In genomic region chr3:149626671-149627070, GRCh38 we compare ENCODE assay signal across 28 cellular contexts. TPM values are rescaled to one million over a fixed set of nuclear protein-coding genes. Genes with fewer than 3 reads are reported as not detected.
"Had no signal": no experiment of that assay in that cellular context is flagged by ENCODE, and none has a peak within 500 bp of the region (broad histone marks: within the 10 kb centered on the region; RNA-seq: fewer than 3 reads in every experiment).

No MANE protein-coding gene starts in this region.

- H3K36me3 ChIP-seq: cardiac muscle cell, colonic mucosa, transverse colon, uterus had no signal

- H3K4me1 Mint-ChIP-seq: activated B cell treated with CpG ODN at 0.5 μM for 24 hours had no signal

- FAIRE-seq: endometrium had no signal

- H3K4me3 ChIP-seq: cardiac muscle cell, colonic mucosa, psoas muscle, transverse colon, uterus had no signal

- H3K36me3 Mint-ChIP-seq: activated naive CD4-positive, alpha-beta T cell treated with anti-CD3 and anti-CD28 coated beads, Interleukin-2, amount 50 U/mL, for 72 hours; immature natural killer cell; naive thymus-derived CD4-positive, alpha-beta T cell had no signal

- H3K9ac ChIP-seq: parathyroid adenoma had no signal

- H3K27ac ChIP-seq: cardiac muscle cell, colonic mucosa, parathyroid adenoma, psoas muscle, transverse colon, uterus had no signal

- ATAC-seq: activated CD8-positive, alpha-beta T cell treated with anti-CD3 and anti-CD28 coated beads for 36 hours; naive thymus-derived CD4-positive, alpha-beta T cell; psoas muscle had no signal

- H3K27me3 ChIP-seq: cardiac muscle cell, colonic mucosa, uterus had no signal

- H3K4me3 Mint-ChIP-seq: activated B cell treated with CpG ODN at 0.5 μM for 24 hours; activated CD8-positive, alpha-beta T cell treated with anti-CD3 and anti-CD28 coated beads for 36 hours; immature natural killer cell; naive thymus-derived CD4-positive, alpha-beta T cell; neural crest cell; T-helper 2 cell treated with Interferon-gamma antibody and Interleukin-4, amounts not matched to agents 5 μg/mL and 100 μg/mL, for 36 hours had no signal

- H2AFZ ChIP-seq: parathyroid adenoma had no signal

- H3K9me3 Mint-ChIP-seq: activated B cell treated with CpG ODN at 0.5 μM for 24 hours; activated CD8-positive, alpha-beta T cell treated with anti-CD3 and anti-CD28 coated beads for 36 hours; activated naive CD4-positive, alpha-beta T cell treated with anti-CD3 and anti-CD28 coated beads, Interleukin-2, amount 50 U/mL, for 72 hours; activated T-helper 2 cell treated with anti-CD3 and anti-CD28 coated beads, Interferon-gamma antibody, Interleukin-2, Interleukin-4, amounts not matched to agents 10 μg/mL and 5 μg/mL and 100 μg/mL, durations not matched to agents 14 hours and 24 hours and 36 hours; immature natural killer cell; T-helper 2 cell treated with Interferon-gamma antibody and Interleukin-4, amounts not matched to agents 5 μg/mL and 100 μg/mL, for 36 hours had no signal

- DNase-seq: activated B cell treated with CpG ODN at 0.5 μM for 24 hours; activated CD4-positive, alpha-beta T cell treated with anti-CD3 and anti-CD28 coated beads, Interleukin-2, amount 50 U/mL, for 1 hour; activated CD8-positive, alpha-beta T cell treated with anti-CD3 and anti-CD28 coated beads for 36 hours; activated naive CD4-positive, alpha-beta T cell; activated T-cell treated with anti-CD3 and anti-CD28 coated beads, Interleukin-2, amount 50 U/mL, for 48 hours; cerebellar nuclear complex; colonic mucosa; effector CD8-positive, alpha-beta T cell; head of caudate nucleus; hypothalamus; immature natural killer cell; midbrain; naive thymus-derived CD4-positive, alpha-beta T cell; nucleus accumbens; psoas muscle; stimulated activated CD4-positive, alpha-beta T cell treated with anti-CD3 and anti-CD28 coated beads, Interleukin-15, amount 100 ng/mL, for 24 hours; stimulated activated CD4-positive, alpha-beta T cell treated with anti-CD3 and anti-CD28 coated beads, Interleukin-2, amount 100 ng/mL, for 24 hours; stimulated activated naive CD4-positive, alpha-beta T cell; T-helper 1 cell; transverse colon; uterus had no signal

- H3K4me1 ChIP-seq: colonic mucosa, parathyroid adenoma, uterus had no signal

- H3K9me3 ChIP-seq: colonic mucosa, psoas muscle, transverse colon, uterus had no signal

- H3K27ac Mint-ChIP-seq: activated B cell treated with CpG ODN at 0.5 μM for 24 hours; activated CD8-positive, alpha-beta T cell treated with anti-CD3 and anti-CD28 coated beads for 36 hours; activated naive CD4-positive, alpha-beta T cell treated with anti-CD3 and anti-CD28 coated beads, Interleukin-2, amount 50 U/mL, for 72 hours; activated T-helper 2 cell treated with anti-CD3 and anti-CD28 coated beads, Interferon-gamma antibody, Interleukin-2, Interleukin-4, amounts not matched to agents 10 μg/mL and 5 μg/mL and 100 μg/mL, durations not matched to agents 14 hours and 24 hours and 36 hours; immature natural killer cell; naive thymus-derived CD4-positive, alpha-beta T cell; T-helper 2 cell treated with Interferon-gamma antibody and Interleukin-4, amounts not matched to agents 5 μg/mL and 100 μg/mL, for 36 hours had no signal

RNA-seq across cellular contexts. Expression of gene WWTR1, which starts 31.2 kb away (rescaled TPM):
- polyA plus RNA-seq: immature natural killer cell had no signal
